34 cellular contexts compared by ENCODE assay signal in the genomic region with DNA sequence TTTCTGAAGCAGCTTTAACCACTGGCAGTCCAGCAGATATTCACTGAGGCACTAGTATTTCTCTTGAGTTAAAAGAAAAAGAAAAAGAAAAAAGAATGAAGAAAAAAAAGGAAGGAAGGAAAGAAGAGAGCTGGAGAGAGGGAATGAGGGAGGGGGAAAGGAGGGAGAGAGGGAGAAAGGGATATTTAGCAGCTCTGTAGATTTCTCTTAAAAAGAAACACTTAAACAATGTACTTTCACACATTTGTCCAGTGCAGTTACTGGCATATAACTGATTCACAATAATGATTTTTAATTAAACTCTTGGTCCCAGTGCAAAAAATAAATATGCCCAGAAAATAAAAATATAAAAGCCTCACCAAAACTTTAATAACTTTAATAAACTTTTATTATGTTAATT.
"Had no signal": no experiment of that assay in that cellular context is flagged by ENCODE, and none has a peak within 500 bp of the region (broad histone marks: within the 10 kb centered on the region; RNA-seq: fewer than 3 reads in every experiment).

No MANE protein-coding gene starts in this region.

- H3K27me3 ChIP-seq: MG63 had no signal

- DNase-seq: Karpas-422, Kasumi-1, MG63, MM.1S, MV-4-11, NCI-H1048, NCI-H1092, NCI-H1092 treated with DMSO at 0.1 percent for 48 hours, NCI-H1105, NCI-H1105 treated with DMSO at 0.1 percent for 48 hours, NCI-H1417, NCI-H1417 treated with DMSO at 0.1 percent for 48 hours, NCI-H1436, NCI-H1436 treated with DMSO at 0.1 percent for 48 hours, NCI-H146, NCI-H1694, NCI-H1694 treated with DMSO at 0.1 percent for 48 hours, NCI-H187, NCI-H187 treated with DMSO at 0.1 percent for 48 hours, NCI-H1930, NCI-H2029, NCI-H2029 treated with DMSO at 0.1 percent for 48 hours, NCI-H2081, NCI-H2081 treated with DMSO at 0.1 percent for 48 hours, NCI-H2107, NCI-H2171, NCI-H2171 treated with DMSO at 0.1 percent for 48 hours, NCI-H2227 treated with DMSO at 0.1 percent for 48 hours, NCI-H226, NCI-H345, NCI-H446, NCI-H446 treated with DMSO at 0.1 percent for 48 hours, NCI-H510A, NCI-H510A treated with DMSO at 0.1 percent for 48 hours had no signal

- H3K36me3 ChIP-seq: MG63 had no signal

- H3K9me3 ChIP-seq: MG63 had no signal

- H3K4me3 ChIP-seq: MG63 had no signal
